Comparison of ENCODE assay signal across 8 cellular contexts in the genomic region with DNA sequence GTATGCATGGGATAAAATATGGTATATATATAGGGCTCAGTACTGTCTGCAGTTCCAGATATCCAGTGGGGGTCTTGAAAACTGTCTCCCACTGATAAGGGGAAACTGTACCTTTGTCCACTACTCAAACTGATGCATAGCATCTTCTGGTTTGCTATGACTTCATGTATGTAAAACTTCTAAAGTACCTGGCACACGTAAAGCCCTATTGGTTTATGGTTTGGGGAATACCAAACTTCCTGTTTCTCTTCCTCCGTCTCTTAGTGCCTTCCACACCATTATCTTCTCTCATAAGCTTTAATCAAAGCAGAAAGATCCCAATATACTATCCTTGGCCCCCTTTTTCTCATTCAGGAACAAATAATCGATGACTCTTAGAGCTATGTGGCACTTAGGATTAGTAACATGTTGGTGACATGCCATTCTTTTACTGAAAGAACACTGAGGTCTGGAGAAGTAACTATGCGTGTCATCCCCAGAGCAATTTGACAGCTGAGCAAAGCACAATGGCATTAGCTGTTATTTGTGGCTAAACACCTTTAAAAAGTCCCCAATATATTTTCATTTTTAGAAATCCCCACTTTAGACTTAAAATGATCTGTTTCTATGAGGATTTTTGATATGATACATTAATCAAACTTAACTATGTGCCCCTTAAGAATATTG.
ATAC-seq lines count a peak whose summit lies in the region.
"Not testable (repeated sequence)": the region's sequence is repeated elsewhere in the genome, so short reads cannot be mapped to it uniquely, and the experiment has no call there.

No MANE protein-coding gene starts in this region.

- peak; percentile 56 for ATAC-seq in GM18519 (IDR thresholded peaks at IDR 0.05; ENCODE audit: low FRiP score, unreplicated experiment)
- ATAC-seq in GM19324 (IDR thresholded peaks at IDR 0.05; ENCODE audit: low FRiP score, unreplicated experiment): peak; percentile 55
- peak; percentile 44 for ATAC-seq in GM21390 (IDR thresholded peaks at IDR 0.05; ENCODE audit: unreplicated experiment)
- peak; percentile 61 for ATAC-seq in HG02588 (IDR thresholded peaks at IDR 0.05; ENCODE audit: unreplicated experiment)
- peak; percentile 44 for ATAC-seq in HG02970 (IDR thresholded peaks at IDR 0.05; ENCODE audit: low FRiP score, unreplicated experiment)
- peak; percentile 46 for ATAC-seq in HG03159 (IDR thresholded peaks at IDR 0.05; ENCODE audit: unreplicated experiment)
- ATAC-seq in HG03558 (IDR thresholded peaks at IDR 0.05; ENCODE audit: extremely low read depth, unreplicated experiment): peak; percentile 41
- ATAC-seq in stimulated activated memory B cell treated with anti-CD40 and anti-IgM and Interleukin-4, amounts not matched to agents 10 μg/mL and 1 μg/mL and 100 μg/mL, for 72 hours: peak; percentile 88

- peaks cover 43% of the 10 kb centered on the region for H3K4me1 Mint-ChIP-seq in stimulated activated memory B cell treated with anti-CD40 and anti-IgM and Interleukin-4, amounts not matched to agents 10 μg/mL and 1 μg/mL and 100 μg/mL, for 72 hours

- H3K9me3 Mint-ChIP-seq in stimulated activated memory B cell treated with anti-CD40 and anti-IgM and Interleukin-4, amounts not matched to agents 10 μg/mL and 1 μg/mL and 100 μg/mL, for 72 hours: not testable (repeated sequence)

- H3K27me3 Mint-ChIP-seq in stimulated activated memory B cell treated with anti-CD40 and anti-IgM and Interleukin-4, amounts not matched to agents 10 μg/mL and 1 μg/mL and 100 μg/mL, for 72 hours: not testable (repeated sequence)

- H3K27ac Mint-ChIP-seq in stimulated activated memory B cell treated with anti-CD40 and anti-IgM and Interleukin-4, amounts not matched to agents 10 μg/mL and 1 μg/mL and 100 μg/mL, for 72 hours: not testable (repeated sequence)

- not testable (repeated sequence) for H3K4me3 Mint-ChIP-seq in stimulated activated memory B cell treated with anti-CD40 and anti-IgM and Interleukin-4, amounts not matched to agents 10 μg/mL and 1 μg/mL and 100 μg/mL, for 72 hours

- not testable (repeated sequence) for H3K36me3 Mint-ChIP-seq in stimulated activated memory B cell treated with anti-CD40 and anti-IgM and Interleukin-4, amounts not matched to agents 10 μg/mL and 1 μg/mL and 100 μg/mL, for 72 hours

Comparison
In these comparisons a context has a peak if more than half of its experiments do, and no peak if none do; other contexts are left out.
1. Peak in every context shown above with its lines: ATAC-seq.